Comparison of ENCODE assay signal across 22 cellular contexts in genomic region chr21:43328591-43329360, GRCh38.
"Had no signal": no experiment of that assay in that cellular context is flagged by ENCODE, and none has a peak within 500 bp of the region (broad histone marks: within the 10 kb centered on the region; RNA-seq: fewer than 3 reads in every experiment).

No MANE protein-coding gene starts in this region.

- H3K4me3 Mint-ChIP-seq: activated CD4-positive, alpha-beta T cell treated with anti-CD3 and anti-CD28 coated beads, Interleukin-2, amount 10 ng/mL, durations not matched to agents 24 days and 14 days; activated naive CD4-positive, alpha-beta T cell treated with anti-CD3 and anti-CD28 coated beads, Interleukin-2, amount 10 ng/mL, durations not matched to agents 7 days and 5 days; naive thymus-derived CD4-positive, alpha-beta T cell; stimulated activated memory B cell treated with anti-CD40 and anti-IgM and Interleukin-4, amounts not matched to agents 10 μg/mL and 1 μg/mL and 100 μg/mL, for 72 hours had no signal

- H3K9me3 Mint-ChIP-seq: activated CD4-positive, alpha-beta T cell treated with anti-CD3 and anti-CD28 coated beads, Interleukin-2, amount 10 ng/mL, durations not matched to agents 24 days and 14 days; activated naive CD4-positive, alpha-beta T cell treated with anti-CD3 and anti-CD28 coated beads, Interleukin-2, amount 10 ng/mL, durations not matched to agents 7 days and 5 days; naive thymus-derived CD4-positive, alpha-beta T cell; stimulated activated memory B cell treated with anti-CD40 and anti-IgM and Interleukin-4, amounts not matched to agents 10 μg/mL and 1 μg/mL and 100 μg/mL, for 72 hours had no signal

- H3K9me3 ChIP-seq: lower lobe of right lung, mucosa of descending colon, sigmoid colon, spleen, thoracic aorta had no signal

- H3K27ac Mint-ChIP-seq: activated CD4-positive, alpha-beta T cell treated with anti-CD3 and anti-CD28 coated beads, Interleukin-2, amount 10 ng/mL, durations not matched to agents 24 days and 14 days; activated naive CD4-positive, alpha-beta T cell treated with anti-CD3 and anti-CD28 coated beads, Interleukin-2, amount 10 ng/mL, durations not matched to agents 7 days and 5 days; naive thymus-derived CD4-positive, alpha-beta T cell; stimulated activated memory B cell treated with anti-CD40 and anti-IgM and Interleukin-4, amounts not matched to agents 10 μg/mL and 1 μg/mL and 100 μg/mL, for 72 hours had no signal

- H3K36me3 Mint-ChIP-seq: activated naive CD4-positive, alpha-beta T cell treated with anti-CD3 and anti-CD28 coated beads, Interleukin-2, amount 10 ng/mL, durations not matched to agents 7 days and 5 days; naive thymus-derived CD4-positive, alpha-beta T cell; stimulated activated memory B cell treated with anti-CD40 and anti-IgM and Interleukin-4, amounts not matched to agents 10 μg/mL and 1 μg/mL and 100 μg/mL, for 72 hours had no signal

- H3K27me3 Mint-ChIP-seq: stimulated activated memory B cell treated with anti-CD40 and anti-IgM and Interleukin-4, amounts not matched to agents 10 μg/mL and 1 μg/mL and 100 μg/mL, for 72 hours had no signal

- H3K4me3 ChIP-seq: lower lobe of right lung, mucosa of descending colon, sigmoid colon, spleen, thoracic aorta had no signal

- H3K36me3 ChIP-seq: lower lobe of right lung, sigmoid colon, spleen, thoracic aorta had no signal

- H3K27ac ChIP-seq: epithelial cell of prostate, lower lobe of right lung, sigmoid colon, spleen, thoracic aorta had no signal

- DNase-seq: activated CD4-positive, alpha-beta T cell treated with anti-CD3 and anti-CD28 coated beads, Interleukin-2, amount 10 ng/mL, durations not matched to agents 24 days and 14 days; activated CD4-positive, CD25-positive, alpha-beta regulatory T cell; activated CD8-positive, alpha-beta memory T cell treated with anti-CD3 and anti-CD28 coated beads, Interleukin-2, amount 50 U/mL, for 4 hours; activated effector memory CD4-positive, alpha-beta T cell treated with Interleukin-2 at 50 U/mL for 16 hours; activated naive CD4-positive, alpha-beta T cell treated with anti-CD3 and anti-CD28 coated beads, Interleukin-2, amount 10 ng/mL, durations not matched to agents 7 days and 5 days; activated T-cell treated with anti-CD3 and anti-CD28 coated beads, Interleukin-2, amount 50 U/mL, for 48 hours; aorta; foreskin fibroblast; hippocampal formation; left colon; lower lobe of right lung; mucosa of descending colon; naive thymus-derived CD4-positive, alpha-beta T cell; nucleus accumbens; sigmoid colon; spleen; stimulated activated CD4-positive, alpha-beta T cell treated with anti-CD3 and anti-CD28 coated beads, Interleukin-4, amount 100 ng/mL, for 4 hours; T-helper 1 cell; T-helper 9 cell had no signal

- H3K27me3 ChIP-seq: sigmoid colon had no signal
